In the genomic region with DNA sequence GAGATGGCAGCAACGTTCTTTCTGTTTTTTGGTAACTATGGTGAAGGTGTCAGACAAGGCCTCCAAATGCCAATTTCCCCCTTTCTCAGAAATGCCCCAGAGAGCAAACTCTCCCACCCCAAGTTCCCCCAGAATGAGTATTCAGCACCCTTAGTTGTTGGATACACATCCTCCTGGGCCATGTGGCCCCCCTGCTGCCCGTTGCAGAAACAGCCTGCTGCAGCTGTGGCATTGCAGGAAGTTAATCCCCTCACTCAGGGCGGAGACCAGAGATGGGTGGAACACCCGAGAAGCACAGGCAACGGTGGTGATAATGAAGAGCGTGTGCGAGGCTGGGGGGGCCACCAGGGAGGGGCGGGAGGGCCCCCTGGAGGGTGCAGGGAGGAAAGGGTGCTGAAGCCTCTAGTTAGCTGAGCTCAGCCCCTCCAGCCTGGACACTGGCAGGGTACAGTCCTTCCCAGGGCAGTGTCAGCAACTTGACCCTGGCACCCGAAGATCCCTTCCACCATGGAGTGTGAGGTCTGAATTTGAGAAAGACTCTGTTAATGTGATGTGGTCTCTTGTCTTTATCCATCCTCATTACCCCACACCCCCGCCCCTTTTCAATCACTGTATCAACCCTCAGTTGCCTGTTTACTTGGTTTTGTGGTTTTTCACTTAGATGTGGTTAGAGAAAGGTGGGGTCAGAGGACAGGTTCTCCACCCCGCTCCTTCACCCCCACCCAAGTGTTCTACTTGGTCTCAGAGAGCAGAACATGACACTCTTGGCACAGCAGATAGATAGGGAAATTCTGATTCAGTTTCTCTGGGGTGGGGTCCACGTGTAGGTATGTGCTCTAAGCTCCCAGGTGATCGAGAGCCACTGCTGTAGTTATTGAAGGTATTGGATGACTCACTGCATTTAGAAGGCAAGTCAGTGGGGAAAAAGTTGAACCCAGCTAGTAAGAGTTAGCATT, we compare ENCODE assay signal across 12 cellular contexts.
DNase-seq lines count a peak whose midpoint lies in the region; ATAC-seq and TF ChIP-seq lines count a peak whose summit lies in the region.
"Had no signal": no experiment of that assay in that cellular context is flagged by ENCODE, and none has a peak within 500 bp of the region (broad histone marks: within the 10 kb centered on the region; RNA-seq: fewer than 3 reads in every experiment).

No MANE protein-coding gene starts in this region.

- TF ChIP-seq CTCF in foreskin keratinocyte (conservative IDR thresholded peaks at IDR 0.05) (no peak), GM13976 (IDR thresholded peaks at IDR 0.05; ENCODE audit: borderline replicate concordance, control extremely low read depth, extremely low read depth, insufficient read depth, missing control alignments) (no peak)

- peaks cover 46% of the 10 kb centered on the region for H3K4me1 ChIP-seq in foreskin keratinocyte

- peak overlapping the region; percentile 43 to 95 for H3K27ac Mint-ChIP-seq in stimulated activated naive CD8-positive, alpha-beta T cell treated with anti-CD3 and anti-CD28 coated beads, Interleukin-15, amount 100 ng/mL, for 72 hours

- CTCF ChIA-PET in HEK293T (lab: Yijun Ruan, JAX), result no interaction called here

- peaks cover 0 to 11% of the 10 kb centered on the region in 2 donors for H3K9me3 Mint-ChIP-seq in stimulated activated naive CD8-positive, alpha-beta T cell treated with anti-CD3 and anti-CD28 coated beads, Interleukin-15, amount 100 ng/mL, for 72 hours

- peak overlapping the region; percentile 72 to 78 for H3K4me3 Mint-ChIP-seq in stimulated activated naive CD8-positive, alpha-beta T cell treated with anti-CD3 and anti-CD28 coated beads, Interleukin-15, amount 100 ng/mL, for 72 hours

- ATAC-seq in foreskin keratinocyte, result peak; percentile 52
- peak; percentile 84 for ATAC-seq in stimulated activated naive CD8-positive, alpha-beta T cell treated with anti-CD3 and anti-CD28 coated beads, Interleukin-15, amount 100 ng/mL, for 72 hours
- ATAC-seq: left colon had no signal

- no peaks in the 10 kb centered on the region for H3K27me3 ChIP-seq in foreskin keratinocyte

- H3K27ac ChIP-seq in foreskin keratinocyte, result peak overlapping the region; percentile 99
- H3K27ac ChIP-seq: SK-N-MC had no signal

- POLR2A ChIA-PET in HEK293T (lab: Yijun Ruan, JAX), result no interaction called here

- in situ Hi-C loops in GM13976 (cut with MboI; ENCODE audit: low sequenced_read_pairs, unreplicated experiment), result no loop called here

- H3K4me1 Mint-ChIP-seq in stimulated activated naive CD8-positive, alpha-beta T cell treated with anti-CD3 and anti-CD28 coated beads, Interleukin-15, amount 100 ng/mL, for 72 hours, result peaks cover 73% of the 10 kb centered on the region

- peak; percentile 41 for DNase-seq in activated CD4-positive, CD25-positive, alpha-beta regulatory T cell treated with anti-CD3 and anti-CD28 coated beads, Interleukin-2, amount 50 U/mL, for 16 hours (ENCODE audit: low read depth, low spot score)
- DNase-seq in activated CD4-positive, CD25-positive, alpha-beta regulatory T cell treated with anti-CD3 and anti-CD28 coated beads, Interleukin-2, amount 50 U/mL, for 72 hours, result no peak
- DNase-seq in activated T-cell treated with anti-CD3 and anti-CD28 coated beads for 24 hours (ENCODE audit: low read depth), result peak; percentile 38
- peak; percentile 91 to 93 for DNase-seq in foreskin keratinocyte
- peak; percentile 36 to 64 for DNase-seq in stimulated activated naive CD8-positive, alpha-beta T cell treated with anti-CD3 and anti-CD28 coated beads, Interleukin-15, amount 100 ng/mL, for 72 hours
- DNase-seq in UCSD-AML1 (lab: John Stamatoyannopoulos, UW; ENCODE audit: unreplicated experiment), result no peak
- no peak for DNase-seq in HEK293T (ENCODE audit: extremely low spot score)
- DNase-seq in GM13976 (ENCODE audit: low spot score), result no peak
- DNase-seq: dermis blood vessel endothelial cell, KG1, left colon had no signal

- no peaks in the 10 kb centered on the region for H3K27me3 Mint-ChIP-seq in stimulated activated naive CD8-positive, alpha-beta T cell treated with anti-CD3 and anti-CD28 coated beads, Interleukin-15, amount 100 ng/mL, for 72 hours

TF ChIP-seq in HEK293T, 16 proteins besides CTCF, POLR2A, EP300 and RAD21:
- TF ChIP-seq SP1 (IDR thresholded peaks at IDR 0.05) (no peak), ELF4 (IDR thresholded peaks at IDR 0.05) (no peak), SUZ12 (IDR thresholded peaks at IDR 0.05) (no peak), BHLHE40 (IDR thresholded peaks at IDR 0.05; ENCODE audit: borderline replicate concordance) (no peak), HDGF (IDR thresholded peaks at IDR 0.05; ENCODE audit: borderline replicate concordance) (no peak), FOXM1 (IDR thresholded peaks at IDR 0.05; ENCODE audit: borderline replicate concordance) (no peak), L3MBTL2 (conservative IDR thresholded peaks at IDR 0.05) (no peak), ARNT (IDR thresholded peaks at IDR 0.05) (no peak), PKNOX1 (IDR thresholded peaks at IDR 0.05) (no peak)

Comparison
In these comparisons a context has a peak if more than half of its experiments do, and no peak if none do; other contexts are left out.
1. DNase-seq: peak in activated CD4-positive, CD25-positive, alpha-beta regulatory T cell treated with anti-CD3 and anti-CD28 coated beads, Interleukin-2, amount 50 U/mL, for 16 hours (single experiment), activated T-cell treated with anti-CD3 and anti-CD28 coated beads for 24 hours (single experiment), foreskin keratinocyte (2 of 2) and stimulated activated naive CD8-positive, alpha-beta T cell treated with anti-CD3 and anti-CD28 coated beads, Interleukin-15, amount 100 ng/mL, for 72 hours (2 of 2); none in activated CD4-positive, CD25-positive, alpha-beta regulatory T cell treated with anti-CD3 and anti-CD28 coated beads, Interleukin-2, amount 50 U/mL, for 72 hours (single experiment), UCSD-AML1 (single experiment), HEK293T (single experiment) and GM13976 (single experiment).